Comparison of ENCODE assay signal across 15 cellular contexts in the genomic region with DNA sequence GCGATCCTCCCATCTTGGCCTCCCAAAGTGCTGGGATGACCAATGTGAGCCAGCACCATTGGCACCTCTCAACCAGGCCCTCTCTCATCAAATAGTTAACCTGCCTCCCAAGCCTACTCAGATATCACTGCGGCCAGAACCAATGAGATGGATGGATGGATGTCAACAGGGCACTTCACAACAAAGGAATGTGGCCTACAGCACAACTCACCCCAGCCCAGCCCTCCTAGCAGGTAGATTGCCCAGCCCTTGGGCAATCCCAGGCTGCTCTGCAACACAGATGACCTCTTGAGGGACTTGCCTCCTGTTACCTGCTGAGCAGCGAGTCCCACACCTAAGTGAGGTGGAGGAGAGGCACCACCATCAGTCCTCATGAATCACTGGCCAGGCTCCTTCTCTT. TPM values are rescaled to one million over a fixed set of nuclear protein-coding genes. Genes with fewer than 3 reads are reported as not detected.
DNase-seq lines count a peak whose midpoint lies in the region; ATAC-seq and TF ChIP-seq lines count a peak whose summit lies in the region.
"Had no signal": no experiment of that assay in that cellular context is flagged by ENCODE, and none has a peak within 500 bp of the region (broad histone marks: within the 10 kb centered on the region; RNA-seq: fewer than 3 reads in every experiment).

No MANE protein-coding gene starts in this region.

- H3K79me2 ChIP-seq in hepatocyte = no peaks in the 10 kb centered on the region

- H3K27ac ChIP-seq in hepatocyte = peak overlapping the region; percentile 46

- no peaks in the 10 kb centered on the region for H3K9me2 ChIP-seq in hepatocyte (replicated peaks; ENCODE audit: insufficient read depth)

- peaks cover 44% of the 10 kb centered on the region for H3K4me1 Mint-ChIP-seq in progenitor cell of endocrine pancreas (ENCODE audit: low read depth)
- H3K4me1 Mint-ChIP-seq in activated naive CD4-positive, alpha-beta T cell treated with anti-CD3 and anti-CD28 coated beads for 36 hours (ENCODE audit: low read depth) = no peaks in the 10 kb centered on the region
- H3K4me1 Mint-ChIP-seq: activated T-helper 17 cell treated with anti-CD3 and anti-CD28 coated beads, Interleukin-2, amount 50 U/mL, for 72 hours had no signal

- H3K4me3 ChIP-seq in hepatocyte = no peak overlapping the region

- peaks cover 25% of the 10 kb centered on the region for H3K4me1 ChIP-seq in hepatocyte (ENCODE audit: insufficient read depth)

- H3K36me3 ChIP-seq in hepatocyte (replicated peaks; ENCODE audit: insufficient read depth, low read depth) = no peaks in the 10 kb centered on the region

- 56% methylated on average over 3 of the region's 3 CpGs for WGBS in hepatocyte (ENCODE audit: low lambda C conversion rate, missing lambda C conversion rate)

- H2AFZ ChIP-seq in hepatocyte = no peak overlapping the region

- peaks cover 13% of the 10 kb centered on the region for H3K27me3 Mint-ChIP-seq in progenitor cell of endocrine pancreas
- no peaks in the 10 kb centered on the region for H3K27me3 Mint-ChIP-seq in activated naive CD4-positive, alpha-beta T cell treated with anti-CD3 and anti-CD28 coated beads for 36 hours (ENCODE audit: low read depth)
- H3K27me3 Mint-ChIP-seq: activated T-helper 17 cell treated with anti-CD3 and anti-CD28 coated beads, Interleukin-2, amount 50 U/mL, for 72 hours had no signal

- H3K4me2 ChIP-seq in hepatocyte = no peak overlapping the region

- no peak overlapping the region for H3K4me3 Mint-ChIP-seq in progenitor cell of endocrine pancreas (ENCODE audit: low read depth)
- H3K4me3 Mint-ChIP-seq in activated naive CD4-positive, alpha-beta T cell treated with anti-CD3 and anti-CD28 coated beads for 36 hours = no peak overlapping the region
- H3K4me3 Mint-ChIP-seq: activated T-helper 17 cell treated with anti-CD3 and anti-CD28 coated beads, Interleukin-2, amount 50 U/mL, for 72 hours had no signal

- H3K9me3 ChIP-seq in hepatocyte (ENCODE audit: low read depth) = no peaks in the 10 kb centered on the region

- H3K36me3 Mint-ChIP-seq in progenitor cell of endocrine pancreas (ENCODE audit: insufficient read depth) = no peaks in the 10 kb centered on the region
- H3K36me3 Mint-ChIP-seq in activated naive CD4-positive, alpha-beta T cell treated with anti-CD3 and anti-CD28 coated beads for 36 hours (ENCODE audit: low read depth) = no peaks in the 10 kb centered on the region

- CTCF ChIA-PET in activated naive CD4-positive, alpha-beta T cell treated with anti-CD3 and anti-CD28 coated beads for 36 hours (lab: Charles Lee) = no interaction called here

- TF ChIP-seq CTCF in hepatocyte (IDR thresholded peaks at IDR 0.05; ENCODE audit: poor library complexity) (no peak), progenitor cell of endocrine pancreas (IDR thresholded peaks at IDR 0.05; ENCODE audit: unreplicated experiment) (no peak)

- DNase-seq in DMS79 treated with DMSO at 0.1 percent for 48 hours (lab: John Stamatoyannopoulos, UW) (peak; percentile 30), NCI-H226 (peak; percentile 72), hepatocyte (ENCODE audit: low spot score) (peak; percentile 70), progenitor cell of endocrine pancreas (ENCODE audit: low spot score, unreplicated experiment) (no peak), GM19238 (ENCODE audit: insufficient read length, low spot score) (no peak)
- DNase-seq in activated naive CD4-positive, alpha-beta T cell treated with anti-CD3 and anti-CD28 coated beads for 36 hours = no peak
- DNase-seq: activated CD4-positive, CD25-positive, alpha-beta regulatory T cell; cerebellar nuclear complex; MV-4-11; NCI-H2081 treated with DMSO at 0.1 percent for 48 hours; NCI-H82; right cardiac atrium had no signal

- ATAC-seq in HG03175 (IDR thresholded peaks at IDR 0.05; ENCODE audit: unreplicated experiment) = no peak
- ATAC-seq: activated T-helper 17 cell treated with anti-CD3 and anti-CD28 coated beads, Interleukin-2, amount 50 U/mL, for 72 hours; right cardiac atrium had no signal

- H3K27ac Mint-ChIP-seq in progenitor cell of endocrine pancreas = peak overlapping the region; percentile 43
- H3K27ac Mint-ChIP-seq in activated naive CD4-positive, alpha-beta T cell treated with anti-CD3 and anti-CD28 coated beads for 36 hours = no peak overlapping the region
- H3K27ac Mint-ChIP-seq: activated T-helper 17 cell treated with anti-CD3 and anti-CD28 coated beads, Interleukin-2, amount 50 U/mL, for 72 hours had no signal

- intact Hi-C loops in activated naive CD4-positive, alpha-beta T cell treated with anti-CD3 and anti-CD28 coated beads for 36 hours (cut with micrococcal nuclease) = no loop called here

- no peaks in the 10 kb centered on the region for H3K9me3 Mint-ChIP-seq in progenitor cell of endocrine pancreas (ENCODE audit: low read depth)
- no peaks in the 10 kb centered on the region for H3K9me3 Mint-ChIP-seq in activated naive CD4-positive, alpha-beta T cell treated with anti-CD3 and anti-CD28 coated beads for 36 hours
- H3K9me3 Mint-ChIP-seq: activated T-helper 17 cell treated with anti-CD3 and anti-CD28 coated beads, Interleukin-2, amount 50 U/mL, for 72 hours had no signal

- no peaks in the 10 kb centered on the region for H3K27me3 ChIP-seq in hepatocyte

- H4K20me1 ChIP-seq in hepatocyte (ENCODE audit: insufficient read depth, poor library complexity, severe bottlenecking) = no peaks in the 10 kb centered on the region

RNA-seq across cellular contexts. Expression of a gene that starts 22.6 kb away (rescaled TPM):
- 41.4 and 49.7 TPM in 2 replicates for total RNA-seq in hepatocyte
- 55.3 and 66.5 TPM in 2 replicates for polyA plus RNA-seq in hepatocyte
- total RNA-seq in progenitor cell of endocrine pancreas = 27.6 and 34.5 TPM in 2 replicates
- under 1 TPM in 1 of 2 experiments, not detected in 1; 0.12 TPM for total RNA-seq in activated naive CD4-positive, alpha-beta T cell treated with anti-CD3 and anti-CD28 coated beads for 36 hours
- total RNA-seq: T-helper 1 cell treated with Interleukin-12 subunit alpha and Interleukin-12 subunit beta and Interleukin-4 antibody, amounts not matched to agents 30 ng/mL and 1 ng/mL, for 36 hours had no signal

Comparison
In these comparisons a context has a peak if more than half of its experiments do, and no peak if none do; other contexts are left out.
1. DNase-seq: peak in DMS79 treated with DMSO at 0.1 percent for 48 hours (single experiment), NCI-H226 (single experiment) and hepatocyte (single experiment); none in progenitor cell of endocrine pancreas (single experiment), activated naive CD4-positive, alpha-beta T cell treated with anti-CD3 and anti-CD28 coated beads for 36 hours (single experiment) and GM19238 (single experiment).
2. RNA of a gene that starts 22.6 kb away (total RNA-seq): 41.4 to 49.7 TPM in hepatocyte and 27.6 to 34.5 TPM in progenitor cell of endocrine pancreas; 0.12 TPM in activated naive CD4-positive, alpha-beta T cell treated with anti-CD3 and anti-CD28 coated beads for 36 hours; every median in the first group is over 10 times any median in the second.